11 cellular contexts compared by ENCODE assay signal in genomic region chr17:39704821-39705551, GRCh38. TPM values are rescaled to one million over a fixed set of nuclear protein-coding genes. Genes with fewer than 3 reads are reported as not detected.
DNase-seq lines count a peak whose midpoint lies in the region; ATAC-seq, FAIRE-seq and TF ChIP-seq lines count a peak whose summit lies in the region.
"Had no signal": no experiment of that assay in that cellular context is flagged by ENCODE, and none has a peak within 500 bp of the region (broad histone marks: within the 10 kb centered on the region; RNA-seq: fewer than 3 reads in every experiment).

No MANE protein-coding gene starts in this region.

- TF ChIP-seq CTCF in A549 (IDR thresholded peaks at IDR 0.05) (no peak), LNCAP (IDR thresholded peaks at IDR 0.05) (peak; percentile 19; the same call in 1 of the 2 replicates), esophagus squamous epithelium (IDR thresholded peaks at IDR 0.05) (peak in 5 of 6 experiments; percentile 32 to 70 (median 67)), GM13977 (IDR thresholded peaks at IDR 0.05; ENCODE audit: extremely low read depth, insufficient read depth, missing control alignments) (no peak)

- peaks cover 59% of the 10 kb centered on the region for H3K4me1 ChIP-seq in A549
- peaks cover 36 to 81% (median 51%) of the 10 kb centered on the region in 3 donors for H3K4me1 ChIP-seq in esophagus squamous epithelium
- peaks cover 59 to 68% of the 10 kb centered on the region in 2 donors for H3K4me1 ChIP-seq in mucosa of rectum (ENCODE audit: control insufficient read depth in 2 of 2, insufficient read depth in 2 of 2, low read length in 2 of 2)

- DNase-seq in A549 (ENCODE audit: low read depth in 1 of 2, low spot score in 1 of 2) (peak; percentile 38 to 40), esophagus squamous epithelium (lab: John Stamatoyannopoulos, UW) (no peak), NCI-H748 (lab: John Stamatoyannopoulos, UW; ENCODE audit: unreplicated experiment) (no peak), Ammon's horn (ENCODE audit: low spot score) (no peak), GM13977 (ENCODE audit: low spot score) (no peak)
- DNase-seq in stimulated activated CD4-positive, alpha-beta T cell treated with anti-CD3 and anti-CD28 coated beads, Interleukin-15, amount 100 ng/mL, for 24 hours = no peak
- DNase-seq: glutamatergic neuron, NCI-H2107, T-helper 17 cell had no signal

- H3K4me3 ChIP-seq in A549 (no peak overlapping the region), esophagus squamous epithelium (peak overlapping the region in 3 of 4 donors; percentile 23 to 30 (median 26)), mucosa of rectum (ENCODE audit: low read length in 2 of 2) (peak overlapping the region; percentile 46 to 48)

- H3K9me3 ChIP-seq in A549 = no peaks in the 10 kb centered on the region
- H3K9me3 ChIP-seq in esophagus squamous epithelium = no peaks in the 10 kb centered on the region
- H3K9me3 ChIP-seq in mucosa of rectum (ENCODE audit: control insufficient read depth in 2 of 2, low read length in 2 of 2) = no peaks in the 10 kb centered on the region

- TF ChIP-seq POLR2A in A549 (IDR thresholded peaks at IDR 0.05; ENCODE audit: low read length) = no peak
- no peak for TF ChIP-seq POLR2A in esophagus squamous epithelium (IDR thresholded peaks at IDR 0.05)

- peaks cover 0 to 15% (median 0%) of the 10 kb centered on the region in 4 donors for H3K27me3 ChIP-seq in esophagus squamous epithelium
- H3K27me3 ChIP-seq in mucosa of rectum (ENCODE audit: control insufficient read depth in 2 of 2, insufficient read depth in 2 of 2, low read length in 2 of 2) = no peaks in the 10 kb centered on the region

- H3K27ac ChIP-seq in A549 (peak overlapping the region in 1 of 2 experiments; percentile 24; a peak in 1 of 6 replicates), esophagus squamous epithelium (peak overlapping the region; percentile 86 to 97 (median 92)), mucosa of rectum (ENCODE audit: low read depth in 2 of 2, low read length in 2 of 2) (peak overlapping the region; percentile 89 to 95)

- no peak for ATAC-seq in A549
- ATAC-seq: T-helper 17 cell had no signal

- CTCF ChIA-PET in A549 (lab: Yijun Ruan, JAX) = interaction anchor here (0.9 to 50.7 kb wide), 7 partner anchors 12 to 68 kb away, joined by 3 to 1391 read pairs (median 7); partner anchors contain the start of genes MIEN1, PGAP3, PPP1R1B and STARD3

- POLR2A ChIA-PET in A549 (lab: Yijun Ruan, JAX) = no interaction called here

- intact Hi-C loops in esophagus squamous epithelium (cut with DNase I) = no loop called here

- H3K9ac ChIP-seq in mucosa of rectum (ENCODE audit: low read depth in 1 of 2, low read length in 2 of 2) = peak overlapping the region; percentile 65 to 70

- H3K36me3 ChIP-seq in esophagus squamous epithelium (peaks cover 19 to 34% (median 22%) of the 10 kb centered on the region in 3 donors), mucosa of rectum (ENCODE audit: control insufficient read depth in 2 of 2, insufficient read depth in 2 of 2, low read length in 2 of 2) (peaks cover 24 to 27% of the 10 kb centered on the region in 2 donors)

- no peak for FAIRE-seq in A549 (lab: Jason Lieb, UNC)

- no peak for TF ChIP-seq EP300 in A549 (IDR thresholded peaks at IDR 0.05)

- WGBS in A549 (ENCODE audit: missing lambda C conversion rate) = 85% methylated on average over 9 of the region's 11 CpGs
- 13 to 51% methylated on average over 3 to 4 of the region's 11 CpGs for WGBS in esophagus squamous epithelium, 2 donors

- H3K4me2 ChIP-seq in A549 = peak overlapping the region; percentile 3; the same call in 1 of the 3 replicates

- in situ Hi-C loops in GM13977 (cut with MboI; ENCODE audit: low pct_unique_long_range_greater_than_20kb, low sequenced_read_pairs, unreplicated experiment) = no loop called here

- TF ChIP-seq RAD21 in A549 (conservative IDR thresholded peaks at IDR 0.05 in 1 of 2, IDR thresholded peaks at IDR 0.05 in 1 of 2) = no peak

TF ChIP-seq in A549, 52 proteins besides CTCF, POLR2A, EP300 and RAD21 (continues in another document):
- TF ChIP-seq CBX2 (IDR thresholded peaks at IDR 0.05; ENCODE audit: borderline replicate concordance, low read depth) (no peak), ATOH8 (CRISPR knock-in tag; IDR thresholded peaks at IDR 0.05; ENCODE audit: low read depth) (no peak), HMGXB4 (CRISPR knock-in tag; IDR thresholded peaks at IDR 0.05; ENCODE audit: borderline replicate concordance) (no peak), HEYL (CRISPR knock-in tag; IDR thresholded peaks at IDR 0.05) (no peak), POLR2AphosphoS2 (conservative IDR thresholded peaks at IDR 0.05; ENCODE audit: low read length) (no peak), ZC3H11A (IDR thresholded peaks at IDR 0.05) (no peak), ELK1 (IDR thresholded peaks at IDR 0.05; ENCODE audit: low read depth, low read length) (no peak), CHD4 (IDR thresholded peaks at IDR 0.05; ENCODE audit: borderline replicate concordance) (no peak), RARB (CRISPR knock-in tag; IDR thresholded peaks at IDR 0.05) (no peak)

RNA-seq across cellular contexts. Expression of gene ERBB2, which starts 5.1 kb away (rescaled TPM):
- polyA plus RNA-seq in A549 (2011; rRNA removed) (22.4 and 34.8 TPM in 2 replicates), A549 (2017; fragmentation: RNase III; extraction: RNeasy Plus Mini Kit Qiagen cat#74134 plus additional on column Dnase treatment) (28.6 to 32.4 TPM (median 32.0 TPM) in 3 replicates)
- polyA plus RNA-seq in A549 (2012; cell fraction: cytosol; rRNA removed) = 18.9 and 24.0 TPM in 2 replicates
- polyA plus RNA-seq in A549 (2012; cell fraction: nucleus; rRNA removed) = 55.4 and 64.4 TPM in 2 replicates
- polyA minus RNA-seq in A549 (2011; rRNA and poly(A)+ RNA removed) = 74.9 and 108 TPM in 2 replicates
- 100 to 1,000 TPM in 1 of 4 donors, 10 to 100 TPM in 3; 75.2 to 170 (median 86.5) TPM for total RNA-seq in esophagus squamous epithelium

RNA-seq across cellular contexts. Expression of gene PGAP3, which starts 17.1 kb away (rescaled TPM):
- polyA plus RNA-seq in A549 (2011; rRNA removed) (8.5 and 10.6 TPM in 2 replicates), A549 (2017; fragmentation: RNase III; extraction: RNeasy Plus Mini Kit Qiagen cat#74134 plus additional on column Dnase treatment) (6.2 to 8.0 TPM (median 7.3 TPM) in 3 replicates)
- polyA plus RNA-seq in A549 (2012; cell fraction: cytosol; rRNA removed) = 8.7 and 11.2 TPM in 2 replicates
- 45.5 and 48.0 TPM in 2 replicates for polyA plus RNA-seq in A549 (2012; cell fraction: nucleus; rRNA removed)
- 15.5 and 18.5 TPM in 2 replicates for polyA minus RNA-seq in A549 (2011; rRNA and poly(A)+ RNA removed)
- total RNA-seq in esophagus squamous epithelium = 10 to 100 TPM; 10.7 to 34.2 (median 19.2) TPM

RNA-seq across cellular contexts. Expression of gene MIEN1, which starts 25.3 kb away (rescaled TPM):
- 63.9 and 111 TPM in 2 replicates for polyA plus RNA-seq in A549 (2011; rRNA removed)
- 101 and 102 TPM in 2 replicates for polyA plus RNA-seq in A549 (2012; cell fraction: cytosol; rRNA removed)
- 36.5 and 53.9 TPM in 2 replicates for polyA plus RNA-seq in A549 (2012; cell fraction: nucleus; rRNA removed)
- polyA plus RNA-seq in A549 (2017; fragmentation: RNase III; extraction: RNeasy Plus Mini Kit Qiagen cat#74134 plus additional on column Dnase treatment) = 73.2 to 86.5 TPM (median 85.5 TPM) in 3 replicates
- polyA minus RNA-seq in A549 (2011; rRNA and poly(A)+ RNA removed) = 40.9 and 46.7 TPM in 2 replicates
- 10 to 100 TPM; 44.4 to 55.2 (median 53.2) TPM for total RNA-seq in esophagus squamous epithelium

RNA-seq across cellular contexts. Expression of gene GRB7, which starts 32.8 kb away (rescaled TPM):
- polyA plus RNA-seq in A549 (2011; rRNA removed) (5.9 and 8.6 TPM in 2 replicates), A549 (2017; fragmentation: RNase III; extraction: RNeasy Plus Mini Kit Qiagen cat#74134 plus additional on column Dnase treatment) (5.0 to 10.7 TPM (median 10.1 TPM) in 3 replicates)
- polyA plus RNA-seq in A549 (2012; cell fraction: cytosol; rRNA removed) = 4.5 and 5.5 TPM in 2 replicates
- polyA plus RNA-seq in A549 (2012; cell fraction: nucleus; rRNA removed) = 22.5 and 23.6 TPM in 2 replicates
- 13.1 and 15.9 TPM in 2 replicates for polyA minus RNA-seq in A549 (2011; rRNA and poly(A)+ RNA removed)
- 10 to 100 TPM; 25.1 to 62.1 (median 55.9) TPM for total RNA-seq in esophagus squamous epithelium
- total RNA-seq: T-helper 17 cell had no signal

RNA-seq across cellular contexts. Expression of gene PNMT, which starts 36.7 kb away (rescaled TPM):
- polyA plus RNA-seq in A549 (2011; rRNA removed) (not detected in 2 replicates), A549 (2017; fragmentation: RNase III; extraction: RNeasy Plus Mini Kit Qiagen cat#74134 plus additional on column Dnase treatment) (0.16 TPM in 1 of 3 replicates, not detected in the others)
- 0.05 and 0.16 TPM in 2 replicates for polyA plus RNA-seq in A549 (2012; cell fraction: cytosol; rRNA removed)
- 0.12 TPM in 1 of 2 replicates, not detected in the other for polyA plus RNA-seq in A549 (2012; cell fraction: nucleus; rRNA removed)
- not detected in 2 replicates for polyA minus RNA-seq in A549 (2011; rRNA and poly(A)+ RNA removed)
- 1 to 10 TPM in 2 of 4 donors, under 1 TPM in 2; 0.26 to 8.4 (median 1.3) TPM for total RNA-seq in esophagus squamous epithelium
- total RNA-seq: T-helper 17 cell had no signal

Comparison
In these comparisons a context has a peak if more than half of its experiments do, and no peak if none do; other contexts are left out.
1. DNase-seq: peak in A549 (2 of 2); none in esophagus squamous epithelium (single experiment), NCI-H748 (single experiment), Ammon's horn (single experiment), GM13977 (single experiment) and stimulated activated CD4-positive, alpha-beta T cell treated with anti-CD3 and anti-CD28 coated beads, Interleukin-15, amount 100 ng/mL, for 24 hours (single experiment).
2. CTCF ChIP-seq: peak in LNCAP (single experiment) and esophagus squamous epithelium (5 of 6); none in A549 (single experiment) and GM13977 (single experiment).